In the genomic region with DNA sequence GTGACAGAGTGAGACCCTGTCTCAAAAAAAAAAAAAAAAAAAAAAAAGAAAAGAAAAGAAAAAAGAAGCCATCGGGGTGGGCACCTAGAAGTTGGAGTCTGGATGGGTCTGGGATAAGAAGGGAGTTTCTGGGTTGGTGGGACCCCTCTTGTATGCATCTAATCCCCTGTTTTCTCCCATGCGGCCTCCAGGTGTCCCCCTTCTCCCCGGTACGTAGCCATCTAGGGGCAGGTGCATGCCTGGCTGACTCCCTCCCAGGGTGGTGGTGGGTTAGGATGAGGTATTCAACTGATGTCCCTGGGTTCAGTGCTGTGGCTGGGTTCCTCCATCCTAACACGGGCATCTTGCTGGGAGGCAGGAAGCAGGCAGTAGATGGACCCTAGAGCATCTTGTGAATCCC, we compare ENCODE assay signal across 9 cellular contexts. TPM values are rescaled to one million over a fixed set of nuclear protein-coding genes. Genes with fewer than 3 reads are reported as not detected.
A peak's percentile ranks its signal among the peaks of the same experiment; 100 is the strongest.
DNase-seq lines count a peak whose midpoint lies in the region; ATAC-seq and TF ChIP-seq lines count a peak whose summit lies in the region.
"Had no signal": no experiment of that assay in that cellular context is flagged by ENCODE, and none has a peak within 500 bp of the region (broad histone marks: within the 10 kb centered on the region; RNA-seq: fewer than 3 reads in every experiment).

No MANE protein-coding gene starts in this region.

- H3K9ac ChIP-seq in DND-41 (ENCODE audit: low read depth, low read length), result no peak overlapping the region

- intact Hi-C loops in aorta (cut with DNase I), result loop anchor here in 1 of 2 donors (5.0 kb wide), 1 partner anchor 33 kb away; no protein-coding TSS in a partner anchor

- 20 to 21% methylated on average over 5 of the region's 5 CpGs for WGBS in aorta, 2 donors

- no peak overlapping the region for H2AFZ ChIP-seq in DND-41 (ENCODE audit: low read depth, low read length)

- H4K20me1 ChIP-seq in DND-41 (ENCODE audit: insufficient read depth, low read length), result peaks cover 66% of the 10 kb centered on the region

- peak; percentile 68 for TF ChIP-seq CTCF in DND-41 (IDR thresholded peaks at IDR 0.05; ENCODE audit: borderline replicate concordance, extremely low read depth, low read length, poor library complexity, severe bottlenecking)

- H3K4me1 ChIP-seq in DND-41 (ENCODE audit: insufficient read depth, low read length), result peaks cover 9% of the 10 kb centered on the region; the same call in 1 of the 2 replicates
- H3K4me1 ChIP-seq in aorta (ENCODE audit: control insufficient read depth in 1 of 2, insufficient read depth in 2 of 2, low read length in 2 of 2), result no peaks in the 10 kb centered on the region

- H3K27ac ChIP-seq in DND-41 (ENCODE audit: low read length), result peak overlapping the region; percentile 51
- H3K27ac ChIP-seq in aorta (ENCODE audit: low read depth in 1 of 2, low read length in 2 of 2), result no peak overlapping the region

- no peaks in the 10 kb centered on the region for H3K27me3 ChIP-seq in DND-41 (ENCODE audit: insufficient read depth, low read length, poor library complexity)
- no peaks in the 10 kb centered on the region for H3K27me3 ChIP-seq in aorta (ENCODE audit: control insufficient read depth in 1 of 2, insufficient read depth in 2 of 2, low read length in 1 of 2)
- H3K27me3 ChIP-seq: left lung had no signal

- in situ Hi-C loops in KBM-7 (cut with MboI; ENCODE audit: low pct_unique_long_range_greater_than_20kb, low sequenced_read_pairs), result no loop called here

- DNase-seq in DND-41 (peak; percentile 66), KBM-7 (peak; percentile 44), UCSD-AML1 (lab: John Stamatoyannopoulos, UW; ENCODE audit: unreplicated experiment) (peak; percentile 25), germinal center (ENCODE audit: low spot score) (peak; percentile 77), aorta (no peak)

- no peak overlapping the region for H3K4me2 ChIP-seq in DND-41 (ENCODE audit: insufficient read depth, low read length)

- H3K36me3 ChIP-seq in DND-41 (ENCODE audit: insufficient read depth, low read length) (peaks cover 91% of the 10 kb centered on the region), aorta (ENCODE audit: control insufficient read depth in 1 of 2, insufficient read depth in 2 of 2, low read length in 1 of 2) (no peaks in the 10 kb centered on the region)

- ATAC-seq in DND-41 (ENCODE audit: insufficient read depth, low read depth), result peak; percentile 75
- ATAC-seq in aorta (ENCODE audit: low FRiP score), result no peak
- no peak for ATAC-seq in GM21723 (IDR thresholded peaks at IDR 0.05; ENCODE audit: unreplicated experiment)
- no peak for ATAC-seq in GM21619 (IDR thresholded peaks at IDR 0.05; ENCODE audit: unreplicated experiment)
- no peak for ATAC-seq in HG02610 (IDR thresholded peaks at IDR 0.05; ENCODE audit: unreplicated experiment)

- H3K4me3 ChIP-seq in DND-41 (ENCODE audit: low read depth in 1 of 2, low read length in 2 of 2) (no peak overlapping the region), aorta (ENCODE audit: low read length in 2 of 2) (no peak overlapping the region)
- H3K4me3 ChIP-seq: left lung had no signal

- peaks cover 66% of the 10 kb centered on the region for H3K79me2 ChIP-seq in DND-41 (ENCODE audit: insufficient read depth, low read length)

- no peaks in the 10 kb centered on the region for H3K9me3 ChIP-seq in DND-41 (ENCODE audit: insufficient read depth, low read length, severe bottlenecking)
- no peaks in the 10 kb centered on the region for H3K9me3 ChIP-seq in aorta (ENCODE audit: control insufficient read depth, low read length)
- H3K9me3 ChIP-seq: left lung had no signal

RNA-seq across cellular contexts. Expression of a gene that starts 13.0 kb away (rescaled TPM):
- total RNA-seq in aorta, result 10 to 100 TPM; 24.0 to 51.7 TPM
- 10 to 100 TPM in 1 of 2 donors, 1 to 10 TPM in 1; 2.2 to 11.9 TPM for polyA plus RNA-seq in aorta

RNA-seq across cellular contexts. Expression of a gene that starts 27.3 kb away (rescaled TPM):
- total RNA-seq in aorta, result not detected
- not detected for polyA plus RNA-seq in aorta
- total RNA-seq: left lung had no signal

Comparison
In these comparisons a context has a peak if more than half of its experiments do, and no peak if none do; other contexts are left out.
1. DNase-seq: peak in DND-41 (single experiment), KBM-7 (single experiment), UCSD-AML1 (single experiment) and germinal center (single experiment); none in aorta (0 of 2).